ENCODE assay signal across 24 cellular contexts in genomic region chr9:135514342-135515082, GRCh38. TPM values are rescaled to one million over a fixed set of nuclear protein-coding genes. Genes with fewer than 3 reads are reported as not detected.
"Had no signal": no experiment of that assay in that cellular context is flagged by ENCODE, and none has a peak within 500 bp of the region (broad histone marks: within the 10 kb centered on the region; RNA-seq: fewer than 3 reads in every experiment).

No MANE protein-coding gene starts in this region.

- H3K4me3 ChIP-seq: esophagus muscularis mucosa, hepatocyte, psoas muscle, right lobe of liver, tibial nerve had no signal

- H3K27me3 ChIP-seq: brain microvascular endothelial cell, hepatocyte, right lobe of liver had no signal

- FAIRE-seq: endometrium had no signal

- ATAC-seq: stimulated activated effector memory CD8-positive, alpha-beta T cell treated with anti-CD3 and anti-CD28 coated beads, Interleukin-12 subunit alpha, Interleukin-12 subunit beta, amount 100 ng/mL, for 72 hours; T-cell had no signal

- H3K36me3 Mint-ChIP-seq: activated naive CD8-positive, alpha-beta T cell treated with anti-CD3 and anti-CD28 coated beads, Interleukin-2, amount 10 ng/mL, durations not matched to agents 7 days and 5 days; stimulated activated effector memory CD8-positive, alpha-beta T cell treated with anti-CD3 and anti-CD28 coated beads, Interleukin-12 subunit alpha, Interleukin-12 subunit beta, amount 100 ng/mL, for 72 hours had no signal

- H3K27ac ChIP-seq: brain microvascular endothelial cell, esophagus muscularis mucosa, hepatocyte, psoas muscle, right lobe of liver, tibial nerve had no signal

- H3K27ac Mint-ChIP-seq: activated naive CD8-positive, alpha-beta T cell treated with anti-CD3 and anti-CD28 coated beads, Interleukin-2, amount 10 ng/mL, durations not matched to agents 7 days and 5 days; nephron; stimulated activated effector memory CD8-positive, alpha-beta T cell treated with anti-CD3 and anti-CD28 coated beads, Interleukin-12 subunit alpha, Interleukin-12 subunit beta, amount 100 ng/mL, for 72 hours; T-cell had no signal

- H3K9me3 ChIP-seq: esophagus muscularis mucosa, right lobe of liver, SK-N-SH had no signal

- DNase-seq: activated CD4-positive, alpha-beta T cell treated with anti-CD3 and anti-CD28 coated beads, Interleukin-2, amount 50 U/mL, for 48 hours; activated naive CD4-positive, alpha-beta T cell; activated naive CD8-positive, alpha-beta T cell treated with anti-CD3 and anti-CD28 coated beads, Interleukin-2, amount 10 ng/mL, durations not matched to agents 7 days and 5 days; anterior cingulate cortex; brain microvascular endothelial cell; dermis blood vessel endothelial cell; mesendoderm; occipital lobe; psoas muscle; SHP77; SK-N-SH; stimulated activated CD4-positive, alpha-beta T cell treated with anti-CD3 and anti-CD28 coated beads, Interleukin-1b, Interleukin-23, amount 100 ng/mL, for 48 hours; T-helper 9 cell had no signal

- H3K4me1 ChIP-seq: esophagus muscularis mucosa, psoas muscle, right lobe of liver, tibial nerve had no signal

- H3K4me1 Mint-ChIP-seq: nephron had no signal

- H3K36me3 ChIP-seq: brain microvascular endothelial cell, esophagus muscularis mucosa, right lobe of liver, tibial nerve had no signal

- H3K9me3 Mint-ChIP-seq: activated naive CD8-positive, alpha-beta T cell treated with anti-CD3 and anti-CD28 coated beads, Interleukin-2, amount 10 ng/mL, durations not matched to agents 7 days and 5 days; stimulated activated effector memory CD8-positive, alpha-beta T cell treated with anti-CD3 and anti-CD28 coated beads, Interleukin-12 subunit alpha, Interleukin-12 subunit beta, amount 100 ng/mL, for 72 hours had no signal

- H3K4me3 Mint-ChIP-seq: activated naive CD8-positive, alpha-beta T cell treated with anti-CD3 and anti-CD28 coated beads, Interleukin-2, amount 10 ng/mL, durations not matched to agents 7 days and 5 days; nephron; stimulated activated effector memory CD8-positive, alpha-beta T cell treated with anti-CD3 and anti-CD28 coated beads, Interleukin-12 subunit alpha, Interleukin-12 subunit beta, amount 100 ng/mL, for 72 hours; T-cell had no signal

RNA-seq across cellular contexts. Expression of gene LCN1, which starts 6.7 kb away (rescaled TPM):
- total RNA-seq: activated naive CD8-positive, alpha-beta T cell treated with anti-CD3 and anti-CD28 coated beads, Interleukin-2, amount 10 ng/mL, durations not matched to agents 7 days and 5 days; dermis blood vessel endothelial cell; esophagus muscularis mucosa; hepatocyte; kidney epithelial cell; liver; occipital lobe; right lobe of liver; subcutaneous adipose tissue; T-cell; tibial nerve had no signal
- polyA plus RNA-seq: hepatocyte, liver, psoas muscle, SK-N-SH had no signal

RNA-seq across cellular contexts. Expression of gene OBP2A, which starts 31.4 kb away (rescaled TPM):
- total RNA-seq: activated naive CD8-positive, alpha-beta T cell treated with anti-CD3 and anti-CD28 coated beads, Interleukin-2, amount 10 ng/mL, durations not matched to agents 7 days and 5 days; dermis blood vessel endothelial cell; esophagus muscularis mucosa; hepatocyte; kidney epithelial cell; liver; occipital lobe; psoas muscle; right lobe of liver; subcutaneous adipose tissue; T-cell; tibial nerve had no signal
- polyA plus RNA-seq: hepatocyte, liver, psoas muscle, SK-N-SH had no signal

RNA-seq across cellular contexts. Expression of gene PAEP, which starts 47.0 kb away (rescaled TPM):
- total RNA-seq: activated naive CD8-positive, alpha-beta T cell treated with anti-CD3 and anti-CD28 coated beads, Interleukin-2, amount 10 ng/mL, durations not matched to agents 7 days and 5 days; dermis blood vessel endothelial cell; esophagus muscularis mucosa; hepatocyte; kidney epithelial cell; liver; occipital lobe; psoas muscle; right lobe of liver; subcutaneous adipose tissue; T-cell; tibial nerve had no signal
- polyA plus RNA-seq: hepatocyte, liver, psoas muscle had no signal
